Comparison of ENCODE assay signal across 18 cellular contexts in the genomic region with DNA sequence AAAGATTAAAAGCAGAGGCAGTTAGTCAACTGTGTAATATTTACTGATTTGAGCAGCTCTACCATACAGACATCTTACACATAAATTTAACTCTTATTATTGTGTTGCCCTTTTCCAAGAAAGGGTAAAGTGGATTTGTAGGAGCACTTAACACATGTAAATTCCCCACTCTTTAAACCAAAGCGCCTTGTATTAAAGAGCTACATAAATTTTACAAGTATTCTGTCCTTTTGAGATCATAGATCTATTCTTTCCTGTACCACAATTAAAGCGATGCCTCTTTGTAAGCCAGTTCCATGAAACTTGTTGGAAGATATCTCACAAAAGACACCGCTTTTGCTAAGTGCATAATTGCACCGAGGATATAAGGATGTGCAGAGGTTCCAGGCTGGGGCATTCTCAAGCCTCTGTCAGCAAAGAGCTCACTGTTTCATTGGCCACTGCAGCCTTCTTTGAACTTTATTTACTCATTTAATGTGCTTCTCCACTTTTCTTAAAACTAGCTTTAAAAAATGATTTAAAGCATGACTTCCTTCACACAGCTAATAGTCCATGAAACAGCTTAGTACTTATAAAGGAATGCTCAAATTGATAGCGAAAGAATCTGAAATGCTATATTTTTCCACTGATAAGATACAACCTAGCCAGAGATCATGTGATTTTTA.
DNase-seq lines count a peak whose midpoint lies in the region; ATAC-seq, FAIRE-seq and TF ChIP-seq lines count a peak whose summit lies in the region.
"Had no signal": no experiment of that assay in that cellular context is flagged by ENCODE, and none has a peak within 500 bp of the region (broad histone marks: within the 10 kb centered on the region; RNA-seq: fewer than 3 reads in every experiment).

No MANE protein-coding gene starts in this region.

- H2AFZ ChIP-seq in endothelial cell of umbilical vein (ENCODE audit: low read depth, low read length): peak overlapping the region; percentile 88
- H2AFZ ChIP-seq: GM23338 had no signal

- H3K4me2 ChIP-seq in BLaER1: peak overlapping the region; percentile 20
- peak overlapping the region; percentile 78 for H3K4me2 ChIP-seq in endothelial cell of umbilical vein (ENCODE audit: insufficient read depth, low read length)
- H3K4me2 ChIP-seq: A549, GM23338 had no signal

- H3K9me3 Mint-ChIP-seq in nephron: peaks cover 29% of the 10 kb centered on the region
- peaks cover 24% of the 10 kb centered on the region for H3K9me3 Mint-ChIP-seq in type B pancreatic cell

- H3K4me3 Mint-ChIP-seq in nephron: no peak overlapping the region
- H3K4me3 Mint-ChIP-seq in type B pancreatic cell: no peak overlapping the region
- H3K4me3 Mint-ChIP-seq: GM23338 had no signal

- peak; percentile 68 for FAIRE-seq in endothelial cell of umbilical vein (lab: Jason Lieb, UNC)
- FAIRE-seq: A549, GM12892 had no signal

- TF ChIP-seq CTCF in endothelial cell of umbilical vein (IDR thresholded peaks at IDR 0.05; ENCODE audit: extremely low read depth in 1 of 2, insufficient read depth in 1 of 2, low read depth in 1 of 2, low read length in 2 of 2) (no peak), nephron (IDR thresholded peaks at IDR 0.05; ENCODE audit: unreplicated experiment in 3 of 3) (no peak), body of pancreas (IDR thresholded peaks at IDR 0.05) (no peak), type B pancreatic cell (conservative IDR thresholded peaks at IDR 0.05) (no peak)

- H4K20me1 ChIP-seq in BLaER1 (no peaks in the 10 kb centered on the region), endothelial cell of umbilical vein (replicated peaks; ENCODE audit: control insufficient read depth, extremely low read depth, insufficient read depth, low read length) (no peaks in the 10 kb centered on the region)

- peaks cover 44% of the 10 kb centered on the region for H3K4me1 Mint-ChIP-seq in nephron
- peaks cover 16% of the 10 kb centered on the region for H3K4me1 Mint-ChIP-seq in type B pancreatic cell (ENCODE audit: unreplicated experiment)

- no peak for TF ChIP-seq POLR2A in endothelial cell of umbilical vein (IDR thresholded peaks at IDR 0.05; ENCODE audit: low read depth, low read length)
- TF ChIP-seq POLR2A in body of pancreas (IDR thresholded peaks at IDR 0.05): no peak

- DNase-seq in NCI-H187 treated with DMSO at 0.1 percent for 48 hours (lab: John Stamatoyannopoulos, UW) (peak; percentile 97), endothelial cell of umbilical vein (ENCODE audit: low read depth, low spot score) (peak; percentile 58), HuH-7 (ENCODE audit: low spot score) (no peak), body of pancreas (no peak), type B pancreatic cell (ENCODE audit: extremely low spot score, unreplicated experiment) (no peak)
- DNase-seq: KG1, NCI-H1048, NCI-H2171, NCI-H510A treated with DMSO at 0.1 percent for 48 hours had no signal

- BruUV-seq in endothelial cell of umbilical vein (replicated peaks; lab: Mats Ljungman, UMichigan): no TSS peak

- H3K27ac Mint-ChIP-seq in nephron: peak overlapping the region; percentile 6 to 54 (median 53)
- H3K27ac Mint-ChIP-seq in type B pancreatic cell: no peak overlapping the region
- H3K27ac Mint-ChIP-seq: GM23338 had no signal

- H3K9me3 ChIP-seq in BLaER1 (peaks cover 16% of the 10 kb centered on the region), endothelial cell of umbilical vein (replicated peaks; ENCODE audit: control insufficient read depth, insufficient read depth, low read length) (no peaks in the 10 kb centered on the region), body of pancreas (no peaks in the 10 kb centered on the region)
- H3K9me3 ChIP-seq: A549 had no signal

- peaks cover 62% of the 10 kb centered on the region for H3K4me1 ChIP-seq in BLaER1
- peaks cover 10% of the 10 kb centered on the region for H3K4me1 ChIP-seq in endothelial cell of umbilical vein (ENCODE audit: control insufficient read depth, extremely low read depth, insufficient read depth, low read length)
- H3K4me1 ChIP-seq in body of pancreas: no peaks in the 10 kb centered on the region
- H3K4me1 ChIP-seq: A549 had no signal

- no peaks in the 10 kb centered on the region for H3K9me1 ChIP-seq in endothelial cell of umbilical vein (replicated peaks; ENCODE audit: control insufficient read depth, extremely low read depth, insufficient read depth, low read length)

- dilution Hi-C loops in endothelial cell of umbilical vein (cut with MboI; ENCODE audit: extremely low pct_ligation_motif_present, low sequenced_read_pairs): no loop called here

- H3K36me3 Mint-ChIP-seq in nephron (ENCODE audit: low read depth): peaks cover 17% of the 10 kb centered on the region
- peaks cover 4% of the 10 kb centered on the region for H3K36me3 Mint-ChIP-seq in type B pancreatic cell

- intact Hi-C loops in endothelial cell of umbilical vein (cut with micrococcal nuclease) (no loop called here), body of pancreas (cut with DNase I) (no loop called here)

- no peak overlapping the region for H3K4me3 ChIP-seq in BLaER1
- peak overlapping the region in 1 of 3 experiments; percentile 31 for H3K4me3 ChIP-seq in endothelial cell of umbilical vein (replicated peaks in 1 of 3; ENCODE audit: insufficient read depth in 1 of 3, low read depth in 1 of 3, low read length in 3 of 3)
- H3K4me3 ChIP-seq in body of pancreas: no peak overlapping the region
- H3K4me3 ChIP-seq: A549, GM23338, SK-N-MC had no signal

- POLR2A ChIA-PET in endothelial cell of umbilical vein (lab: Charles Lee): interaction anchor here (0.5 to 1.4 kb wide), 2 partner anchors 25 to 68 kb away, joined by 3 to 5 read pairs; no protein-coding TSS in a partner anchor

- no peaks in the 10 kb centered on the region for H3K27me3 ChIP-seq in BLaER1
- H3K27me3 ChIP-seq in endothelial cell of umbilical vein (ENCODE audit: control insufficient read depth in 2 of 2, insufficient read depth in 2 of 2, low read length in 2 of 2): no peaks in the 10 kb centered on the region
- no peaks in the 10 kb centered on the region for H3K27me3 ChIP-seq in body of pancreas

- H3K27ac ChIP-seq in BLaER1 (no peak overlapping the region), endothelial cell of umbilical vein (ENCODE audit: insufficient read depth, low read depth, low read length) (no peak overlapping the region), body of pancreas (no peak overlapping the region)
- H3K27ac ChIP-seq: A549, C4-2B, SK-N-MC had no signal

- H3K9ac ChIP-seq in BLaER1 (no peak overlapping the region), endothelial cell of umbilical vein (replicated peaks; ENCODE audit: extremely low read depth, insufficient read depth, low read length) (no peak overlapping the region)

- ATAC-seq in body of pancreas (no peak), HG03571 (IDR thresholded peaks at IDR 0.05; ENCODE audit: unreplicated experiment) (no peak)
- ATAC-seq: A549, GM23338, Panc1 had no signal

- CTCF ChIA-PET in endothelial cell of umbilical vein (lab: Charles Lee): interaction anchor here (0.9 to 1.3 kb wide), 5 partner anchors 12 to 874 kb away, joined by 3 read pairs; no protein-coding TSS in a partner anchor

- H3K27me3 Mint-ChIP-seq in nephron (ENCODE audit: low read depth) (no peaks in the 10 kb centered on the region), type B pancreatic cell (no peaks in the 10 kb centered on the region)

- 78 to 83% methylated on average over 5 of the region's 5 CpGs for WGBS in body of pancreas, 2 donors

- H3K36me3 ChIP-seq in BLaER1 (no peaks in the 10 kb centered on the region), endothelial cell of umbilical vein (ENCODE audit: control insufficient read depth in 2 of 2, extremely low read depth in 1 of 2, insufficient read depth in 2 of 2, low read length in 2 of 2) (no peaks in the 10 kb centered on the region), body of pancreas (replicated peaks in 1 of 2; ENCODE audit: insufficient read depth in 1 of 2, low read depth in 2 of 2) (no peaks in the 10 kb centered on the region)

- H3K79me2 ChIP-seq in endothelial cell of umbilical vein (ENCODE audit: control insufficient read depth, insufficient read depth, low read length): no peaks in the 10 kb centered on the region

TF ChIP-seq in endothelial cell of umbilical vein, 7 proteins besides CTCF, POLR2A, EP300 and RAD21:
- TF ChIP-seq GATA2 (IDR thresholded peaks at IDR 0.05; ENCODE audit: insufficient read depth, insufficient read length, low read depth, low read length) (no peak), FOS (IDR thresholded peaks at IDR 0.05; ENCODE audit: borderline replicate concordance, insufficient read depth, low read length) (no peak), JUN (IDR thresholded peaks at IDR 0.05; ENCODE audit: borderline replicate concordance, insufficient read depth, insufficient read length, low read depth) (no peak), EZH2 (IDR thresholded peaks at IDR 0.05; ENCODE audit: borderline replicate concordance, low read depth, low read length, severe bottlenecking) (no peak), POLR2AphosphoS5 (IDR thresholded peaks at IDR 0.05; ENCODE audit: insufficient read depth, low read depth, low read length) (no peak), MYC (IDR thresholded peaks at IDR 0.05; ENCODE audit: low read depth, low read length) (no peak)
- TF ChIP-seq, protein P1, sequence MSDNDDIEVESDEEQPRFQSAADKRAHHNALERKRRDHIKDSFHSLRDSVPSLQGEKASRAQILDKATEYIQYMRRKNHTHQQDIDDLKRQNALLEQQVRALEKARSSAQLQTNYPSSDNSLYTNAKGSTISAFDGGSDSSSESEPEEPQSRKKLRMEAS (IDR thresholded peaks at IDR 0.05; ENCODE audit: insufficient read depth, insufficient read length): no peak

Comparison
In these comparisons a context has a peak if more than half of its experiments do, and no peak if none do; other contexts are left out.
1. DNase-seq: peak in NCI-H187 treated with DMSO at 0.1 percent for 48 hours (single experiment) and endothelial cell of umbilical vein (single experiment); none in HuH-7 (single experiment), body of pancreas (0 of 4) and type B pancreatic cell (single experiment).